ENCODE assay signal across 1 cellular context in genomic region chr6:166284640-166285039, GRCh38.
TF ChIP-seq lines count a peak whose summit lies in the region.

No MANE protein-coding gene starts in this region.

TF ChIP-seq in GM12878, 131 proteins besides CTCF, POLR2A, EP300 and RAD21:
- TF ChIP-seq ATF2 (IDR thresholded peaks at IDR 0.05; ENCODE audit: low read length) = no peak
- no peak for TF ChIP-seq NFXL1 (IDR thresholded peaks at IDR 0.05; ENCODE audit: borderline replicate concordance)
- no peak for TF ChIP-seq MLLT1 (IDR thresholded peaks at IDR 0.05)
- TF ChIP-seq SRF (IDR thresholded peaks at IDR 0.05; ENCODE audit: low read depth in 2 of 2, low read length in 2 of 2) = no peak
- TF ChIP-seq WRNIP1 (IDR thresholded peaks at IDR 0.05; ENCODE audit: borderline replicate concordance, low read depth, low read length) = no peak
- no peak for TF ChIP-seq IKZF1 (conservative IDR thresholded peaks at IDR 0.05)
- TF ChIP-seq RCOR1 (conservative IDR thresholded peaks at IDR 0.05; ENCODE audit: low read depth, low read length) = no peak
- TF ChIP-seq LARP7 (IDR thresholded peaks at IDR 0.05) = no peak
- no peak for TF ChIP-seq NRF1 (conservative IDR thresholded peaks at IDR 0.05; ENCODE audit: low read depth, low read length)
- no peak for TF ChIP-seq ZNF274 (IDR thresholded peaks at IDR 0.05; ENCODE audit: insufficient read depth, insufficient read length)
- TF ChIP-seq ZNF622 (IDR thresholded peaks at IDR 0.05) = no peak
- no peak for TF ChIP-seq ZNF687 (IDR thresholded peaks at IDR 0.05)
- TF ChIP-seq KLF5 (IDR thresholded peaks at IDR 0.05; ENCODE audit: partially characterized antibody) = no peak
- TF ChIP-seq BHLHE40 (IDR thresholded peaks at IDR 0.05; ENCODE audit: borderline replicate concordance in 1 of 2, low read depth in 2 of 2, low read length in 1 of 2) = no peak
- TF ChIP-seq CREB1 (IDR thresholded peaks at IDR 0.05; ENCODE audit: low read depth) = no peak
- TF ChIP-seq TARDBP (IDR thresholded peaks at IDR 0.05; ENCODE audit: borderline replicate concordance) = no peak
- TF ChIP-seq MTA2 (IDR thresholded peaks at IDR 0.05; ENCODE audit: low read depth) = no peak
